2 cellular contexts compared by ENCODE assay signal in genomic region chrX:39755152-39756032, GRCh38.
A peak's percentile ranks its signal among the peaks of the same experiment; 100 is the strongest.
TF ChIP-seq lines count a peak whose summit lies in the region.

No MANE protein-coding gene starts in this region.

TF ChIP-seq in A549, 52 proteins besides CTCF, POLR2A, EP300 and RAD21 (continued from another document and continues in another):
- TF ChIP-seq E2F6 (IDR thresholded peaks at IDR 0.05; ENCODE audit: borderline replicate concordance, low read depth) (no peak; the same call in 1 of the 2 replicates), ELK1 (IDR thresholded peaks at IDR 0.05; ENCODE audit: low read depth, low read length) (no peak), ZSCAN20 (CRISPR knock-in tag; IDR thresholded peaks at IDR 0.05) (no peak), HEYL (CRISPR knock-in tag; IDR thresholded peaks at IDR 0.05) (no peak), ATOH8 (CRISPR knock-in tag; IDR thresholded peaks at IDR 0.05; ENCODE audit: low read depth) (peak; percentile 28; the same call in 1 of the 2 replicates), CBX2 (IDR thresholded peaks at IDR 0.05; ENCODE audit: borderline replicate concordance, low read depth) (no peak), BCL3 (IDR thresholded peaks at IDR 0.05) (0 out of 3 replicates have a peak, but pooled peaks have one; percentile 51), CBX8 (IDR thresholded peaks at IDR 0.05) (no peak), KDM5A (IDR thresholded peaks at IDR 0.05) (no peak), CEBPB (IDR thresholded peaks at IDR 0.05) (no peak), NFE2L2 (conservative IDR thresholded peaks at IDR 0.05; ENCODE audit: low read length) (no peak), ZNF302 (CRISPR knock-in tag; IDR thresholded peaks at IDR 0.05) (no peak), MYC (IDR thresholded peaks at IDR 0.05; ENCODE audit: borderline replicate concordance, low read length) (no peak), FOSB (CRISPR knock-in tag; IDR thresholded peaks at IDR 0.05) (no peak), SMC3 (IDR thresholded peaks at IDR 0.05) (peak; percentile 40; the same call in 2 of the 3 replicates), ZFP36 (IDR thresholded peaks at IDR 0.05; ENCODE audit: borderline replicate concordance, partially characterized antibody) (no peak), HOXA7 (CRISPR knock-in tag; IDR thresholded peaks at IDR 0.05) (no peak), ZC3H11A (IDR thresholded peaks at IDR 0.05) (no peak), SREBF2 (IDR thresholded peaks at IDR 0.05) (no peak), GATA3 (IDR thresholded peaks at IDR 0.05; ENCODE audit: borderline replicate concordance) (peak; percentile 92), FOSL2 (IDR thresholded peaks at IDR 0.05) (peak; percentile 59), FOSL2 (CRISPR knock-in tag; IDR thresholded peaks at IDR 0.05) (peak; percentile 94), RNF2 (IDR thresholded peaks at IDR 0.05; ENCODE audit: borderline replicate concordance, low read depth) (no peak), REST (IDR thresholded peaks at IDR 0.05) (no peak), EHF (CRISPR knock-in tag; IDR thresholded peaks at IDR 0.05) (no peak), ESRRA (IDR thresholded peaks at IDR 0.05; ENCODE audit: borderline replicate concordance, low read length) (no peak), CHD2 (IDR thresholded peaks at IDR 0.05; ENCODE audit: low read length, partially characterized antibody) (no peak), RCOR1 (IDR thresholded peaks at IDR 0.05; ENCODE audit: low read depth, low read length) (no peak), RFX5 (IDR thresholded peaks at IDR 0.05) (no peak), HDAC2 (IDR thresholded peaks at IDR 0.05) (no peak), HOXB5 (CRISPR knock-in tag; IDR thresholded peaks at IDR 0.05) (no peak; the same call in 1 of the 2 replicates), EHMT2 (IDR thresholded peaks at IDR 0.05; ENCODE audit: low read depth) (no peak), TP53 (CRISPR knock-in tag; IDR thresholded peaks at IDR 0.05) (no peak), RARB (CRISPR knock-in tag; IDR thresholded peaks at IDR 0.05) (no peak), CHD4 (IDR thresholded peaks at IDR 0.05; ENCODE audit: borderline replicate concordance) (no peak), KDM1A (IDR thresholded peaks at IDR 0.05; ENCODE audit: low read depth) (no peak)

TF ChIP-seq in IMR-90, 13 proteins besides CTCF, POLR2A, EP300 and RAD21 (continued from another document):
- no peak for TF ChIP-seq ELK1 (IDR thresholded peaks at IDR 0.05; ENCODE audit: borderline replicate concordance, low read depth, low read length)
- TF ChIP-seq RFX5 (IDR thresholded peaks at IDR 0.05; ENCODE audit: low read depth, low read length), result no peak
- TF ChIP-seq MXI1 (IDR thresholded peaks at IDR 0.05; ENCODE audit: borderline replicate concordance, low read depth, low read length), result no peak
- no peak for TF ChIP-seq SMC3 (IDR thresholded peaks at IDR 0.05; ENCODE audit: low read depth, low read length)
- TF ChIP-seq RCOR1 (IDR thresholded peaks at IDR 0.05; ENCODE audit: insufficient replicate concordance, low read length), result no peak
- TF ChIP-seq CEBPB (IDR thresholded peaks at IDR 0.05; ENCODE audit: low read depth, low read length), result no peak
- TF ChIP-seq CHD1 (IDR thresholded peaks at IDR 0.05; ENCODE audit: low read depth, low read length), result no peak
- TF ChIP-seq BHLHE40 (IDR thresholded peaks at IDR 0.05; ENCODE audit: low read depth, low read length), result no peak
- TF ChIP-seq, protein P1, sequence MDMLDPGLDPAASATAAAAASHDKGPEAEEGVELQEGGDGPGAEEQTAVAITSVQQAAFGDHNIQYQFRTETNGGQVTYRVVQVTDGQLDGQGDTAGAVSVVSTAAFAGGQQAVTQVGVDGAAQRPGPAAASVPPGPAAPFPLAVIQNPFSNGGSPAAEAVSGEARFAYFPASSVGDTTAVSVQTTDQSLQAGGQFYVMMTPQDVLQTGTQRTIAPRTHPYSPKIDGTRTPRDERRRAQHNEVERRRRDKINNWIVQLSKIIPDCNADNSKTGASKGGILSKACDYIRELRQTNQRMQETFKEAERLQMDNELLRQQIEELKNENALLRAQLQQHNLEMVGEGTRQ (IDR thresholded peaks at IDR 0.05; ENCODE audit: low read depth, low read length), result no peak
- TF ChIP-seq NFE2L2 (IDR thresholded peaks at IDR 0.05; ENCODE audit: low read depth, low read length), result no peak
